8 cellular contexts compared by ENCODE assay signal in the genomic region with DNA sequence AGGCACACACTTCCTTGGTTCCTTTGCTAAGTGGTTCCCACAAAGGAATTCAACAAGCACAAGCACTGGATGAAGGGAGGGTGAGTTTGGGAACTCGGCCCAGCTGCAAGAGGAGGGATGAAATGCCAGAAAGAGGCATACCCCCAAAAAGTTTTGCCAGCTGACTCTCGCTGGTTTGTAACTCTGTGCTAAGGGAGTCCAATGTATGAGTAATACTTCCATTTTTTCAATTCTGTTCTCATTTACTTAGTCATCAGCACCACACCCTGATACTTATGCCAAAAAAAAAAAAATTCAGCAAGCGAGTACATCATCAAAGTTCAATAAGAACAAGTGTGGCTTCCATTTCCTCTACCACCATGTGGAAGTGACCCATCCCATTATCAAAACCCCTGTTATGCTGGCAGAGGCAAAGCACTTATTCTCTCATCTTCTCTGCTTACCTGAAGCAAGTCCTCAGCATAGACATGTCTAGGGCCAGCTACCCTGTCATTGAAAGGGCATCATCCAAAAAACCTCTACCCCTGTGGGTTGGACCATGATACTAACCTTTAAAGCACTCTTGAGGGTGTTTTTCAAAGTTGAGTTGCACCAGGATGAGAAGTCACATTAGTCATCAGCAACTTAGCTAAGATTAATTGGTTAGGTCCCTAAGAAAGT. TPM values are rescaled to one million over a fixed set of nuclear protein-coding genes. Genes with fewer than 3 reads are reported as not detected.
DNase-seq lines count a peak whose midpoint lies in the region; ATAC-seq and TF ChIP-seq lines count a peak whose summit lies in the region.

No MANE protein-coding gene starts in this region.

- POLR2A ChIA-PET in activated CD4-positive, alpha-beta memory T cell treated with anti-CD3 and anti-CD28 coated beads, Interleukin-2, amount 10 ng/mL, durations not matched to agents 7 days and 5 days (lab: Charles Lee): interaction anchor here (0.7 to 4.6 kb wide), 6 partner anchors 8 to 43 kb away, joined by 4 to 28 read pairs (median 7); no protein-coding TSS in a partner anchor

- H3K4me3 Mint-ChIP-seq in activated CD4-positive, alpha-beta memory T cell treated with anti-CD3 and anti-CD28 coated beads, Interleukin-2, amount 10 ng/mL, durations not matched to agents 7 days and 5 days: no peak overlapping the region

- CTCF ChIA-PET in activated CD4-positive, alpha-beta memory T cell treated with anti-CD3 and anti-CD28 coated beads, Interleukin-2, amount 10 ng/mL, durations not matched to agents 7 days and 5 days (lab: Charles Lee): interaction anchor here (0.6 to 3.2 kb wide), 4 partner anchors 10 to 165 kb away, joined by 3 to 14 read pairs (median 4); no protein-coding TSS in a partner anchor

- H3K27ac ChIP-seq in tibial artery: peak overlapping the region; percentile 24 to 39

- H3K9me3 ChIP-seq in tibial artery: no peaks in the 10 kb centered on the region

- peaks cover 61% of the 10 kb centered on the region for H3K4me1 Mint-ChIP-seq in activated CD4-positive, alpha-beta memory T cell treated with anti-CD3 and anti-CD28 coated beads, Interleukin-2, amount 10 ng/mL, durations not matched to agents 7 days and 5 days

- intact Hi-C loops in tibial artery (cut with DNase I; ENCODE audit: low total_unique reads): no loop called here

- peaks cover 0 to 37% (median 6%) of the 10 kb centered on the region in 4 donors for H3K4me1 ChIP-seq in tibial artery

- no peak for ATAC-seq in HG03571 (IDR thresholded peaks at IDR 0.05; ENCODE audit: unreplicated experiment)
- ATAC-seq in HG03520 (IDR thresholded peaks at IDR 0.05; ENCODE audit: unreplicated experiment): no peak

- peak overlapping the region; percentile 87 for H3K27ac Mint-ChIP-seq in activated CD4-positive, alpha-beta memory T cell treated with anti-CD3 and anti-CD28 coated beads, Interleukin-2, amount 10 ng/mL, durations not matched to agents 7 days and 5 days

- H3K4me3 ChIP-seq in fibroblast of villous mesenchyme (ENCODE audit: low read depth, low read length) (no peak overlapping the region), tibial artery (no peak overlapping the region)

- DNase-seq in activated CD8-positive, alpha-beta memory T cell treated with anti-CD3 and anti-CD28 coated beads for 24 hours: peak; percentile 69
- DNase-seq in activated CD8-positive, alpha-beta memory T cell treated with anti-CD3 and anti-CD28 coated beads, Interleukin-2, amount 50 U/mL, for 4 hours: no peak
- peak; percentile 36 for DNase-seq in activated CD4-positive, alpha-beta memory T cell treated with anti-CD3 and anti-CD28 coated beads, Interleukin-2, amount 10 ng/mL, durations not matched to agents 7 days and 5 days
- peak; percentile 58 for DNase-seq in fibroblast of villous mesenchyme (ENCODE audit: low read depth)
- DNase-seq in tibial artery: peak; percentile 46 to 67
- DNase-seq in islet precursor cell: no peak

- H3K27me3 Mint-ChIP-seq in activated CD4-positive, alpha-beta memory T cell treated with anti-CD3 and anti-CD28 coated beads, Interleukin-2, amount 10 ng/mL, durations not matched to agents 7 days and 5 days: peaks cover 13% of the 10 kb centered on the region

- H3K9me3 Mint-ChIP-seq in activated CD4-positive, alpha-beta memory T cell treated with anti-CD3 and anti-CD28 coated beads, Interleukin-2, amount 10 ng/mL, durations not matched to agents 7 days and 5 days: peaks cover 17% of the 10 kb centered on the region

- TF ChIP-seq CTCF in fibroblast of villous mesenchyme (IDR thresholded peaks at IDR 0.05; ENCODE audit: insufficient read depth, low read depth, low read length) (no peak), tibial artery (IDR thresholded peaks at IDR 0.05) (no peak)

- H3K27me3 ChIP-seq in tibial artery: no peaks in the 10 kb centered on the region

- no peaks in the 10 kb centered on the region for H3K36me3 ChIP-seq in tibial artery

- H3K36me3 Mint-ChIP-seq in activated CD4-positive, alpha-beta memory T cell treated with anti-CD3 and anti-CD28 coated beads, Interleukin-2, amount 10 ng/mL, durations not matched to agents 7 days and 5 days (ENCODE audit: low read depth): peaks cover 39% of the 10 kb centered on the region

RNA-seq across cellular contexts. Expression of gene HYCC1, which starts 6.9 kb away (rescaled TPM):
- 100 to 1,000 TPM; 103 to 105 TPM for total RNA-seq in activated CD4-positive, alpha-beta memory T cell treated with anti-CD3 and anti-CD28 coated beads, Interleukin-2, amount 10 ng/mL, durations not matched to agents 7 days and 5 days
- 59.3 and 69.1 TPM in 2 replicates for total RNA-seq in fibroblast of villous mesenchyme

Comparison
In these comparisons a context has a peak if more than half of its experiments do, and no peak if none do; other contexts are left out.
1. DNase-seq: peak in activated CD8-positive, alpha-beta memory T cell treated with anti-CD3 and anti-CD28 coated beads for 24 hours (single experiment), activated CD4-positive, alpha-beta memory T cell treated with anti-CD3 and anti-CD28 coated beads, Interleukin-2, amount 10 ng/mL, durations not matched to agents 7 days and 5 days (single experiment), fibroblast of villous mesenchyme (single experiment) and tibial artery (2 of 2); none in activated CD8-positive, alpha-beta memory T cell treated with anti-CD3 and anti-CD28 coated beads, Interleukin-2, amount 50 U/mL, for 4 hours (single experiment) and islet precursor cell (single experiment).